In genomic region chr6:51855310-51856082, GRCh38 we compare ENCODE assay signal across 8 cellular contexts.
A peak's percentile ranks its signal among the peaks of the same experiment; 100 is the strongest.
DNase-seq lines count a peak whose midpoint lies in the region; ATAC-seq and TF ChIP-seq lines count a peak whose summit lies in the region.

No MANE protein-coding gene starts in this region.

- H3K27ac ChIP-seq in OCI-LY1 (ENCODE audit: low read depth, low read length, poor library complexity, severe bottlenecking), result no peak overlapping the region
- H3K27ac ChIP-seq in colonic mucosa, result no peak overlapping the region

- no peak overlapping the region for H3K4me2 ChIP-seq in OCI-LY1 (ENCODE audit: low read length)

- no peaks in the 10 kb centered on the region for H3K27me3 ChIP-seq in OCI-LY1 (ENCODE audit: insufficient read depth, low read length)
- no peaks in the 10 kb centered on the region for H3K27me3 ChIP-seq in colonic mucosa

- no peaks in the 10 kb centered on the region for H3K36me3 ChIP-seq in OCI-LY1 (ENCODE audit: insufficient read depth, low read length)
- H3K36me3 ChIP-seq in colonic mucosa, result no peaks in the 10 kb centered on the region
- no peaks in the 10 kb centered on the region for H3K36me3 ChIP-seq in mucosa of descending colon (ENCODE audit: low read depth)

- DNase-seq in DMS53 (lab: John Stamatoyannopoulos, UW) (peak; percentile 93), HT1080 (ENCODE audit: low read depth) (peak; percentile 51), colonic mucosa (peak; percentile 30), mucosa of descending colon (peak in 1 of 3 donors; percentile 73), HuH-7.5 (ENCODE audit: low spot score) (no peak)
- DNase-seq in activated naive CD4-positive, alpha-beta T cell (lab: John Stamatoyannopoulos, UW), result no peak

- H3K9me2 ChIP-seq in OCI-LY1 (ENCODE audit: low read depth, low read length), result no peaks in the 10 kb centered on the region

- TF ChIP-seq CTCF in OCI-LY1 (IDR thresholded peaks at IDR 0.05; ENCODE audit: low read length), result peak; percentile 80
- peak; percentile 61 for TF ChIP-seq CTCF in colonic mucosa (IDR thresholded peaks at IDR 0.05)
- TF ChIP-seq CTCF in mucosa of descending colon (IDR thresholded peaks at IDR 0.05), result no peak

- H3K9me3 ChIP-seq in OCI-LY1 (ENCODE audit: low read length) (no peaks in the 10 kb centered on the region), colonic mucosa (no peaks in the 10 kb centered on the region), mucosa of descending colon (no peaks in the 10 kb centered on the region)

- intact Hi-C loops in colonic mucosa (cut with DNase I), result loop anchor here (10.0 kb wide), 3 partner anchors 99 to 1041 kb away; partner anchors contain the start of gene TFAP2B
- intact Hi-C loops in mucosa of descending colon (cut with DNase I, micrococcal nuclease), result loop anchor here (10.0 kb wide), 3 partner anchors 109 to 169 kb away; no protein-coding TSS in a partner anchor

- H3K9ac ChIP-seq in OCI-LY1 (ENCODE audit: low read length) (no peak overlapping the region), colonic mucosa (ENCODE audit: low read depth in 2 of 2, low read length in 2 of 2) (no peak overlapping the region)

- ATAC-seq in GM19023 (IDR thresholded peaks at IDR 0.05; ENCODE audit: unreplicated experiment) (peak; percentile 78), mucosa of descending colon (peak; percentile 64)

- H4K20me1 ChIP-seq in OCI-LY1 (ENCODE audit: insufficient read depth, low read length), result no peaks in the 10 kb centered on the region

- H3F3A ChIP-seq in OCI-LY1 (ENCODE audit: insufficient read depth, low read length), result no peaks in the 10 kb centered on the region

- H2AFZ ChIP-seq in OCI-LY1 (ENCODE audit: low read length), result no peak overlapping the region

- H3K4me1 ChIP-seq in OCI-LY1 (ENCODE audit: insufficient read depth, low read length, severe bottlenecking) (no peaks in the 10 kb centered on the region), colonic mucosa (no peaks in the 10 kb centered on the region), mucosa of descending colon (ENCODE audit: low read depth) (no peaks in the 10 kb centered on the region)

- H3K4me3 ChIP-seq in OCI-LY1 (ENCODE audit: low read depth, low read length, poor library complexity, severe bottlenecking) (no peak overlapping the region), colonic mucosa (no peak overlapping the region), mucosa of descending colon (no peak overlapping the region)

- no peaks in the 10 kb centered on the region for H3K79me2 ChIP-seq in OCI-LY1 (ENCODE audit: insufficient read depth, low read length)

Comparison
In these comparisons a context has a peak if more than half of its experiments do, and no peak if none do; other contexts are left out.
1. DNase-seq: peak in DMS53 (single experiment), HT1080 (single experiment) and colonic mucosa (single experiment); none in HuH-7.5 (single experiment) and activated naive CD4-positive, alpha-beta T cell (0 of 4).